ENCODE assay signal across 8 cellular contexts in genomic region chr6:166998256-166999144, GRCh38. TPM values are rescaled to one million over a fixed set of nuclear protein-coding genes. Genes with fewer than 3 reads are reported as not detected.
A peak's percentile ranks its signal among the peaks of the same experiment; 100 is the strongest.
DNase-seq lines count a peak whose midpoint lies in the region; ATAC-seq, FAIRE-seq and TF ChIP-seq lines count a peak whose summit lies in the region.

No MANE protein-coding gene starts in this region.

- ATAC-seq in HG02973 (IDR thresholded peaks at IDR 0.05; ENCODE audit: unreplicated experiment) = peak; percentile 1
- ATAC-seq in lung (ENCODE audit: insufficient read depth, low FRiP score) = no peak

- H3K9ac ChIP-seq in SK-N-MC (ENCODE audit: insufficient read length) = peak overlapping the region; percentile 87

- DNase-seq in activated naive CD4-positive, alpha-beta T cell treated with Interleukin-2 at 50 U/mL for 16 hours = peak; percentile 15
- no peak for DNase-seq in activated naive CD4-positive, alpha-beta T cell (lab: John Stamatoyannopoulos, UW)
- no peak for DNase-seq in SK-N-MC (ENCODE audit: low read depth, low spot score)
- peak; percentile 12 for DNase-seq in choroid plexus epithelial cell (ENCODE audit: low read depth)
- peak; percentile 31 for DNase-seq in lung (ENCODE audit: low spot score)
- DNase-seq in RCC 7860 (ENCODE audit: low spot score) = no peak

- H3K9me3 ChIP-seq in SK-N-MC (ENCODE audit: low read depth, low read length) (no peaks in the 10 kb centered on the region), lung (ENCODE audit: control insufficient read depth in 2 of 2, insufficient read depth in 1 of 2, low read length in 1 of 2) (peaks cover 0 to 2% of the 10 kb centered on the region in 2 donors), thymus (ENCODE audit: control insufficient read depth) (no peaks in the 10 kb centered on the region)

- H3K4me3 ChIP-seq in SK-N-MC = peak overlapping the region; percentile 97
- peak overlapping the region; percentile 77 for H3K4me3 ChIP-seq in choroid plexus epithelial cell (ENCODE audit: low read depth, low read length)
- H3K4me3 ChIP-seq in lung = peak overlapping the region; percentile 93
- peak overlapping the region; percentile 93 for H3K4me3 ChIP-seq in thymus (ENCODE audit: low read length)

- H3K4me1 ChIP-seq in lung (ENCODE audit: control insufficient read depth in 2 of 2, insufficient read depth in 2 of 2, low read length in 2 of 2) = peaks cover 4 to 8% of the 10 kb centered on the region in 2 donors
- peaks cover 9% of the 10 kb centered on the region for H3K4me1 ChIP-seq in thymus (ENCODE audit: control insufficient read depth, insufficient read depth, low read length)

- peaks cover 30% of the 10 kb centered on the region for H3K36me3 ChIP-seq in SK-N-MC (ENCODE audit: insufficient read depth, low read length)
- H3K36me3 ChIP-seq in lung (ENCODE audit: control insufficient read depth in 2 of 2, insufficient read depth in 2 of 2, low read length in 2 of 2) = no peaks in the 10 kb centered on the region
- H3K36me3 ChIP-seq in thymus (ENCODE audit: control insufficient read depth, insufficient read depth) = no peaks in the 10 kb centered on the region

- 0 to 1% methylated on average over 82 to 96 of the region's 96 CpGs for WGBS in lung, 2 donors
- WGBS in thymus = under 1% methylated on average over 96 of the region's 96 CpGs

- H3K27ac ChIP-seq in SK-N-MC (no peak overlapping the region), lung (ENCODE audit: low read depth in 1 of 2, low read length in 1 of 2) (peak overlapping the region in 1 of 2 donors; percentile 84), thymus (ENCODE audit: low read depth) (no peak overlapping the region)

- no peaks in the 10 kb centered on the region for H3K27me3 ChIP-seq in lung (ENCODE audit: control insufficient read depth, insufficient read depth)
- no peaks in the 10 kb centered on the region for H3K27me3 ChIP-seq in thymus (ENCODE audit: control insufficient read depth, insufficient read depth)

- TF ChIP-seq CTCF in choroid plexus epithelial cell (conservative IDR thresholded peaks at IDR 0.05; ENCODE audit: low read depth, low read length) (no peak), lung (IDR thresholded peaks at IDR 0.05; ENCODE audit: control extremely low read depth, extremely low read depth) (no peak)

- FAIRE-seq in RCC 7860 (lab: Jason Lieb, UNC) = no peak

RNA-seq across cellular contexts. Expression of gene CEP43, which starts 0.7 kb away (rescaled TPM):
- 10 to 100 TPM; 12.0 to 43.2 TPM for total RNA-seq in lung
- polyA plus RNA-seq in lung (1 to 10 TPM; 6.6 to 8.6 TPM), thymus (15.8 TPM)

RNA-seq across cellular contexts. Expression of gene RNASET2, which starts 42.1 kb away (rescaled TPM):
- total RNA-seq in lung = 10 to 100 TPM; 68.4 to 92.1 TPM
- 10 to 100 TPM; 55.2 to 87.3 TPM for polyA plus RNA-seq in lung
- 151 TPM for polyA plus RNA-seq in thymus

Comparison
In these comparisons a context has a peak if more than half of its experiments do, and no peak if none do; other contexts are left out.
1. DNase-seq: peak in activated naive CD4-positive, alpha-beta T cell treated with Interleukin-2 at 50 U/mL for 16 hours (single experiment), choroid plexus epithelial cell (single experiment) and lung (single experiment); none in activated naive CD4-positive, alpha-beta T cell (0 of 4), SK-N-MC (single experiment) and RCC 7860 (single experiment).
2. Peak in every context shown above with its lines, with median percentiles within 50 percentile points of each other: H3K4me3 ChIP-seq.